1 cellular context compared by ENCODE assay signal in the genomic region with DNA sequence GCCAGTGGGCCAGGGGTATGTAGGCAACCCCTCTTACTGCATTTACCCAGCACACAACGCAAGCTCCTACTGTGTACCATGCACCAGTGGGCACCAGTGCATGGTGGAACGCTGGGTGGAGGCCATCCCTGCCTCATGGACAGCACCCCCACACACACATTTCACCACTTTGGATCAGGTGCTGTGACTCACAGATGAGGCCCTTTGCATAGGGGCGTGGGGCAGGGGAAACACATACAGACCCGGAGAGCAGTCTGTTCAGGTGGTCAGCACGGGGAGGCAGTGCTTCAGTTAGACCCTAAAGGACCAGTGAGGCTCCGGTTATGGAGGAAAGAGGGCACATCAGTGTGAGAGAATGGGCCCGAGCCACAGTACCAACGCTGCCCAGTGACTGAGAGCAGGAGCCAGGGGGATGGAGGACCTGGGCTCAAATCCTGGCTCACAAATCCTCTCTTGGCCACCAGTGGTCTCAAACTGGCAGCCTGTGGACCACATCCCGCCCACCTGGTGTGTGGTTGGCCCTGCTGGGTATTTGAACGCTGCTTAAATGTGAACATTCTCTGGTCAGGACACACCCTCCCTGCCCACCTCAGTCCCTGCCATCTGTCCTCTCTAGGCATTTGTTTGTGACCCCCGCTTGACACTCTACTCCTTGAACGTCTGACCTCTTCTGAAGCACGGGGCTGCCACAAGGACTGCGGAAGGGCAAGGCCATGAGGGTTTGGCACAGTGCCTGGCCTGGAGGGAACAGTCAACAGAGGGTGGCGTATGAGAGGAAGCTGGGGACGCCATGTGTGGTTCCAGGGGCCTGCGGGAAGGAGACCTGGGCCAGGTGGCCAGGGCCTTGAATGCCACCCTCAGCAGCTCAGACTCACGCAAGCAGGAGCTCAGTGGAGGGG.
A peak's percentile ranks its signal among the peaks of the same experiment; 100 is the strongest.
TF ChIP-seq lines count a peak whose summit lies in the region.

No MANE protein-coding gene starts in this region.

TF ChIP-seq in HepG2, 621 proteins besides CTCF, POLR2A, EP300 and RAD21 (continued from another document and continues in another):
- TF ChIP-seq PTBP1 (IDR thresholded peaks at IDR 0.05; ENCODE audit: low read depth, low read length, poor library complexity, severe bottlenecking) (no peak), ZFYVE20 (CRISPR knock-in tag; IDR thresholded peaks at IDR 0.05; ENCODE audit: borderline replicate concordance, low read depth) (no peak), MTA1 (CRISPR knock-in tag; IDR thresholded peaks at IDR 0.05; ENCODE audit: borderline replicate concordance) (no peak), PHF20 (CRISPR knock-in tag; IDR thresholded peaks at IDR 0.05) (no peak), MZF1 (CRISPR knock-in tag; IDR thresholded peaks at IDR 0.05; ENCODE audit: borderline replicate concordance) (no peak), HES4 (CRISPR knock-in tag; IDR thresholded peaks at IDR 0.05; ENCODE audit: borderline replicate concordance) (no peak), GATA4 (IDR thresholded peaks at IDR 0.05; ENCODE audit: borderline replicate concordance, low read depth) (no peak), HMGA1 (CRISPR knock-in tag; conservative IDR thresholded peaks at IDR 0.05) (no peak), ZNF441 (CRISPR knock-in tag; IDR thresholded peaks at IDR 0.05; ENCODE audit: borderline replicate concordance) (no peak), HOXA9 (CRISPR knock-in tag; IDR thresholded peaks at IDR 0.05; ENCODE audit: borderline replicate concordance) (no peak), ZNF292 (CRISPR knock-in tag; IDR thresholded peaks at IDR 0.05; ENCODE audit: borderline replicate concordance, low read depth) (no peak), ZNF503 (CRISPR knock-in tag; IDR thresholded peaks at IDR 0.05) (no peak), PHF5A (CRISPR knock-in tag; IDR thresholded peaks at IDR 0.05; ENCODE audit: low read depth, unreplicated experiment) (no peak), PLRG1 (conservative IDR thresholded peaks at IDR 0.05) (no peak), TMF1 (CRISPR knock-in tag; IDR thresholded peaks at IDR 0.05; ENCODE audit: low read depth) (no peak), ATF7-NPFF (CRISPR knock-in tag; IDR thresholded peaks at IDR 0.05; ENCODE audit: low read depth) (no peak), PAF1 (CRISPR knock-in tag; IDR thresholded peaks at IDR 0.05) (no peak), CHD4 (IDR thresholded peaks at IDR 0.05; ENCODE audit: borderline replicate concordance, low read length) (no peak), TBX2 (CRISPR knock-in tag; IDR thresholded peaks at IDR 0.05; ENCODE audit: borderline replicate concordance) (peak; percentile 41; the same call in 1 of the 2 replicates), NFE2 (CRISPR knock-in tag; IDR thresholded peaks at IDR 0.05) (no peak), ZMYM3 (CRISPR knock-in tag; IDR thresholded peaks at IDR 0.05) (0 out of 2 replicates have a peak, but pooled peaks have one; percentile 35), ZNF431 (CRISPR knock-in tag; IDR thresholded peaks at IDR 0.05; ENCODE audit: borderline replicate concordance, low read depth) (no peak), ARID4A (CRISPR knock-in tag; IDR thresholded peaks at IDR 0.05; ENCODE audit: borderline replicate concordance) (no peak), ZNF737 (CRISPR knock-in tag; IDR thresholded peaks at IDR 0.05; ENCODE audit: borderline replicate concordance) (no peak), ZSCAN9 (CRISPR knock-in tag; IDR thresholded peaks at IDR 0.05; ENCODE audit: borderline replicate concordance) (peak; percentile 34; the same call in 1 of the 2 replicates), NR2F2 (IDR thresholded peaks at IDR 0.05; ENCODE audit: borderline replicate concordance, low read depth) (0 out of 2 replicates have a peak, but pooled peaks have one; percentile 20), PATZ1 (CRISPR knock-in tag; IDR thresholded peaks at IDR 0.05) (no peak; the same call in 1 of the 2 replicates), GTF3A (CRISPR knock-in tag; conservative IDR thresholded peaks at IDR 0.05) (no peak), MBNL3 (CRISPR knock-in tag; conservative IDR thresholded peaks at IDR 0.05) (no peak), NCOR1 (IDR thresholded peaks at IDR 0.05; ENCODE audit: borderline replicate concordance, low read length) (no peak), ZFP62 (CRISPR knock-in tag; IDR thresholded peaks at IDR 0.05) (no peak), ZNF703 (CRISPR knock-in tag; IDR thresholded peaks at IDR 0.05; ENCODE audit: borderline replicate concordance) (no peak), RORA (CRISPR knock-in tag; IDR thresholded peaks at IDR 0.05) (no peak)
- TF ChIP-seq, protein P1, sequence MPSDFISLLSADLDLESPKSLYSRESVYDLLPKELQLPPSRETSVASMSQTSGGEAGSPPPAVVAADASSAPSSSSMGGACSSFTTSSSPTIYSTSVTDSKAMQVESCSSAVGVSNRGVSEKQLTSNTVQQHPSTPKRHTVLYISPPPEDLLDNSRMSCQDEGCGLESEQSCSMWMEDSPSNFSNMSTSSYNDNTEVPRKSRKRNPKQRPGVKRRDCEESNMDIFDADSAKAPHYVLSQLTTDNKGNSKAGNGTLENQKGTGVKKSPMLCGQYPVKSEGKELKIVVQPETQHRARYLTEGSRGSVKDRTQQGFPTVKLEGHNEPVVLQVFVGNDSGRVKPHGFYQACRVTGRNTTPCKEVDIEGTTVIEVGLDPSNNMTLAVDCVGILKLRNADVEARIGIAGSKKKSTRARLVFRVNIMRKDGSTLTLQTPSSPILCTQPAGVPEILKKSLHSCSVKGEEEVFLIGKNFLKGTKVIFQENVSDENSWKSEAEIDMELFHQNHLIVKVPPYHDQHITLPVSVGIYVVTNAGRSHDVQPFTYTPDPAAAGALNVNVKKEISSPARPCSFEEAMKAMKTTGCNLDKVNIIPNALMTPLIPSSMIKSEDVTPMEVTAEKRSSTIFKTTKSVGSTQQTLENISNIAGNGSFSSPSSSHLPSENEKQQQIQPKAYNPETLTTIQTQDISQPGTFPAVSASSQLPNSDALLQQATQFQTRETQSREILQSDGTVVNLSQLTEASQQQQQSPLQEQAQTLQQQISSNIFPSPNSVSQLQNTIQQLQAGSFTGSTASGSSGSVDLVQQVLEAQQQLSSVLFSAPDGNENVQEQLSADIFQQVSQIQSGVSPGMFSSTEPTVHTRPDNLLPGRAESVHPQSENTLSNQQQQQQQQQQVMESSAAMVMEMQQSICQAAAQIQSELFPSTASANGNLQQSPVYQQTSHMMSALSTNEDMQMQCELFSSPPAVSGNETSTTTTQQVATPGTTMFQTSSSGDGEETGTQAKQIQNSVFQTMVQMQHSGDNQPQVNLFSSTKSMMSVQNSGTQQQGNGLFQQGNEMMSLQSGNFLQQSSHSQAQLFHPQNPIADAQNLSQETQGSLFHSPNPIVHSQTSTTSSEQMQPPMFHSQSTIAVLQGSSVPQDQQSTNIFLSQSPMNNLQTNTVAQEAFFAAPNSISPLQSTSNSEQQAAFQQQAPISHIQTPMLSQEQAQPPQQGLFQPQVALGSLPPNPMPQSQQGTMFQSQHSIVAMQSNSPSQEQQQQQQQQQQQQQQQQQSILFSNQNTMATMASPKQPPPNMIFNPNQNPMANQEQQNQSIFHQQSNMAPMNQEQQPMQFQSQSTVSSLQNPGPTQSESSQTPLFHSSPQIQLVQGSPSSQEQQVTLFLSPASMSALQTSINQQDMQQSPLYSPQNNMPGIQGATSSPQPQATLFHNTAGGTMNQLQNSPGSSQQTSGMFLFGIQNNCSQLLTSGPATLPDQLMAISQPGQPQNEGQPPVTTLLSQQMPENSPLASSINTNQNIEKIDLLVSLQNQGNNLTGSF (CRISPR knock-in tag; IDR thresholded peaks at IDR 0.05), result no peak
- TF ChIP-seq, protein P2, sequence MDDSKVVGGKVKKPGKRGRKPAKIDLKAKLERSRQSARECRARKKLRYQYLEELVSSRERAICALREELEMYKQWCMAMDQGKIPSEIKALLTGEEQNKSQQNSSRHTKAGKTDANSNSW (CRISPR knock-in tag; IDR thresholded peaks at IDR 0.05; ENCODE audit: borderline replicate concordance), result no peak
- TF ChIP-seq, protein P3, sequence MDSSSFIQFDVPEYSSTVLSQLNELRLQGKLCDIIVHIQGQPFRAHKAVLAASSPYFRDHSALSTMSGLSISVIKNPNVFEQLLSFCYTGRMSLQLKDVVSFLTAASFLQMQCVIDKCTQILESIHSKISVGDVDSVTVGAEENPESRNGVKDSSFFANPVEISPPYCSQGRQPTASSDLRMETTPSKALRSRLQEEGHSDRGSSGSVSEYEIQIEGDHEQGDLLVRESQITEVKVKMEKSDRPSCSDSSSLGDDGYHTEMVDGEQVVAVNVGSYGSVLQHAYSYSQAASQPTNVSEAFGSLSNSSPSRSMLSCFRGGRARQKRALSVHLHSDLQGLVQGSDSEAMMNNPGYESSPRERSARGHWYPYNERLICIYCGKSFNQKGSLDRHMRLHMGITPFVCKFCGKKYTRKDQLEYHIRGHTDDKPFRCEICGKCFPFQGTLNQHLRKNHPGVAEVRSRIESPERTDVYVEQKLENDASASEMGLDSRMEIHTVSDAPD (CRISPR knock-in tag; IDR thresholded peaks at IDR 0.05), result no peak
- TF ChIP-seq, protein P4, sequence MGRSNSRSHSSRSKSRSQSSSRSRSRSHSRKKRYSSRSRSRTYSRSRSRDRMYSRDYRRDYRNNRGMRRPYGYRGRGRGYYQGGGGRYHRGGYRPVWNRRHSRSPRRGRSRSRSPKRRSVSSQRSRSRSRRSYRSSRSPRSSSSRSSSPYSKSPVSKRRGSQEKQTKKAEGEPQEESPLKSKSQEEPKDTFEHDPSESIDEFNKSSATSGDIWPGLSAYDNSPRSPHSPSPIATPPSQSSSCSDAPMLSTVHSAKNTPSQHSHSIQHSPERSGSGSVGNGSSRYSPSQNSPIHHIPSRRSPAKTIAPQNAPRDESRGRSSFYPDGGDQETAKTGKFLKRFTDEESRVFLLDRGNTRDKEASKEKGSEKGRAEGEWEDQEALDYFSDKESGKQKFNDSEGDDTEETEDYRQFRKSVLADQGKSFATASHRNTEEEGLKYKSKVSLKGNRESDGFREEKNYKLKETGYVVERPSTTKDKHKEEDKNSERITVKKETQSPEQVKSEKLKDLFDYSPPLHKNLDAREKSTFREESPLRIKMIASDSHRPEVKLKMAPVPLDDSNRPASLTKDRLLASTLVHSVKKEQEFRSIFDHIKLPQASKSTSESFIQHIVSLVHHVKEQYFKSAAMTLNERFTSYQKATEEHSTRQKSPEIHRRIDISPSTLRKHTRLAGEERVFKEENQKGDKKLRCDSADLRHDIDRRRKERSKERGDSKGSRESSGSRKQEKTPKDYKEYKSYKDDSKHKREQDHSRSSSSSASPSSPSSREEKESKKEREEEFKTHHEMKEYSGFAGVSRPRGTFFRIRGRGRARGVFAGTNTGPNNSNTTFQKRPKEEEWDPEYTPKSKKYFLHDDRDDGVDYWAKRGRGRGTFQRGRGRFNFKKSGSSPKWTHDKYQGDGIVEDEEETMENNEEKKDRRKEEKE (IDR thresholded peaks at IDR 0.05), result no peak
